17 cellular contexts compared by ENCODE assay signal in genomic region chr2:55019547-55020258, GRCh38. TPM values are rescaled to one million over a fixed set of nuclear protein-coding genes. Genes with fewer than 3 reads are reported as not detected.
DNase-seq lines count a peak whose midpoint lies in the region; ATAC-seq and TF ChIP-seq lines count a peak whose summit lies in the region.
"Had no signal": no experiment of that assay in that cellular context is flagged by ENCODE, and none has a peak within 500 bp of the region (broad histone marks: within the 10 kb centered on the region; RNA-seq: fewer than 3 reads in every experiment).

No MANE protein-coding gene starts in this region.

- no peak for TF ChIP-seq CTCF in OCI-LY7 (conservative IDR thresholded peaks at IDR 0.05; ENCODE audit: low read length)
- TF ChIP-seq CTCF in epithelial cell of esophagus (IDR thresholded peaks at IDR 0.05; ENCODE audit: insufficient read depth, low read depth, low read length, missing control alignments) = no peak
- TF ChIP-seq CTCF in right atrium auricular region (IDR thresholded peaks at IDR 0.05) = no peak
- TF ChIP-seq CTCF in suprapubic skin (IDR thresholded peaks at IDR 0.05) = no peak

- no peaks in the 10 kb centered on the region for H3K9me2 ChIP-seq in OCI-LY7 (ENCODE audit: insufficient read depth, low read length)

- BruUV-seq in OCI-LY7 (replicated peaks; lab: Mats Ljungman, UMichigan) = no TSS peak

- peak; percentile 45 to 59 for ATAC-seq in stimulated activated naive B cell treated with anti-CD40 and anti-IgM and Interleukin-4, amounts not matched to agents 10 μg/mL and 1 μg/mL and 100 μg/mL, for 72 hours (replicated peaks)

- H3K4me1 ChIP-seq in OCI-LY7 (ENCODE audit: insufficient read depth, low read length, poor library complexity, severe bottlenecking) (peaks cover 41% of the 10 kb centered on the region), right atrium auricular region (peaks cover 0 to 9% of the 10 kb centered on the region in 2 donors), suprapubic skin (peaks cover 29% of the 10 kb centered on the region)
- H3K4me1 ChIP-seq: parathyroid adenoma had no signal

- H3K27me3 ChIP-seq in right atrium auricular region (no peaks in the 10 kb centered on the region), suprapubic skin (no peaks in the 10 kb centered on the region)
- H3K27me3 ChIP-seq: thyroid gland had no signal

- H3K9me3 Mint-ChIP-seq in stimulated activated naive B cell treated with anti-CD40 and anti-IgM and Interleukin-4, amounts not matched to agents 10 μg/mL and 1 μg/mL and 100 μg/mL, for 72 hours = no peaks in the 10 kb centered on the region

- TF ChIP-seq EP300 in suprapubic skin (IDR thresholded peaks at IDR 0.05) = no peak

- WGBS in suprapubic skin = 81% methylated on average over 5 of the region's 5 CpGs

- CTCF ChIA-PET in OCI-LY7 (lab: Charles Lee; ENCODE audit: unreplicated experiment) = no interaction called here

- intact Hi-C loops in OCI-LY7 (cut with micrococcal nuclease; ENCODE audit: unreplicated experiment) = no loop called here

- H3K79me2 ChIP-seq in OCI-LY7 (ENCODE audit: insufficient read depth, low read depth, low read length) = peaks cover 81% of the 10 kb centered on the region

- no peak overlapping the region for H2AFZ ChIP-seq in OCI-LY7 (ENCODE audit: low read length)
- H2AFZ ChIP-seq: parathyroid adenoma had no signal

- peak overlapping the region in 1 of 2 donors; percentile 2 for H3K4me3 Mint-ChIP-seq in stimulated activated naive B cell treated with anti-CD40 and anti-IgM and Interleukin-4, amounts not matched to agents 10 μg/mL and 1 μg/mL and 100 μg/mL, for 72 hours

- TF ChIP-seq POLR2A in suprapubic skin (IDR thresholded peaks at IDR 0.05) = no peak

- H3K27ac ChIP-seq in OCI-LY7 (ENCODE audit: low read depth, low read length, poor library complexity, severe bottlenecking) = peak overlapping the region; percentile 43
- no peak overlapping the region for H3K27ac ChIP-seq in right atrium auricular region
- H3K27ac ChIP-seq in suprapubic skin = no peak overlapping the region
- H3K27ac ChIP-seq: parathyroid adenoma, thyroid gland had no signal

- no peak overlapping the region for H3K27ac Mint-ChIP-seq in stimulated activated naive B cell treated with anti-CD40 and anti-IgM and Interleukin-4, amounts not matched to agents 10 μg/mL and 1 μg/mL and 100 μg/mL, for 72 hours

- H3K4me3 ChIP-seq in OCI-LY7 (ENCODE audit: low read depth, low read length, poor library complexity, severe bottlenecking) (peak overlapping the region; percentile 26), epithelial cell of esophagus (ENCODE audit: low read length) (no peak overlapping the region), right atrium auricular region (no peak overlapping the region), suprapubic skin (no peak overlapping the region)
- H3K4me3 ChIP-seq: thyroid gland had no signal

- POLR2A ChIA-PET in OCI-LY7 (lab: Charles Lee) = interaction anchor here (0.6 to 1.6 kb wide), 9 partner anchors 9 to 464 kb away, joined by 3 to 5 read pairs (median 3); partner anchors contain the start of gene RTN4

- H3K9me3 ChIP-seq in OCI-LY7 (ENCODE audit: low read length) (no peaks in the 10 kb centered on the region), right atrium auricular region (peaks cover 0 to 5% of the 10 kb centered on the region in 2 donors), suprapubic skin (no peaks in the 10 kb centered on the region)
- H3K9me3 ChIP-seq: thyroid gland had no signal

- H3K36me3 ChIP-seq in OCI-LY7 (ENCODE audit: insufficient read depth, low read length) = peaks cover 25% of the 10 kb centered on the region
- peaks cover 17% of the 10 kb centered on the region for H3K36me3 ChIP-seq in right atrium auricular region
- no peaks in the 10 kb centered on the region for H3K36me3 ChIP-seq in suprapubic skin
- H3K36me3 ChIP-seq: thyroid gland had no signal

- peaks cover 5 to 24% of the 10 kb centered on the region in 2 donors for H3K36me3 Mint-ChIP-seq in stimulated activated naive B cell treated with anti-CD40 and anti-IgM and Interleukin-4, amounts not matched to agents 10 μg/mL and 1 μg/mL and 100 μg/mL, for 72 hours

- peaks cover 20% of the 10 kb centered on the region for H4K20me1 ChIP-seq in OCI-LY7 (ENCODE audit: insufficient read depth, low read length)

- H3K4me2 ChIP-seq in OCI-LY7 (ENCODE audit: low read length) = peak overlapping the region; percentile 61

- no peaks in the 10 kb centered on the region for H3K27me3 Mint-ChIP-seq in stimulated activated naive B cell treated with anti-CD40 and anti-IgM and Interleukin-4, amounts not matched to agents 10 μg/mL and 1 μg/mL and 100 μg/mL, for 72 hours

- peak; percentile 69 for DNase-seq in HCEC 1CT
- DNase-seq in OCI-LY7 (ENCODE audit: low spot score) = peak; percentile 54
- DNase-seq in epithelial cell of esophagus (ENCODE audit: low read depth) = peak; percentile 19
- no peak for DNase-seq in stimulated activated naive B cell treated with anti-CD40 and anti-IgM and Interleukin-4, amounts not matched to agents 10 μg/mL and 1 μg/mL and 100 μg/mL, for 72 hours
- no peak for DNase-seq in right atrium auricular region (ENCODE audit: low spot score)
- DNase-seq in suprapubic skin (ENCODE audit: low spot score in 2 of 2) = no peak
- DNase-seq in OCI-M2 (lab: John Stamatoyannopoulos, UW; ENCODE audit: unreplicated experiment) = no peak
- DNase-seq in NCI-H2107 treated with DMSO at 0.1 percent for 48 hours (lab: John Stamatoyannopoulos, UW; ENCODE audit: unreplicated experiment) = no peak
- DNase-seq: amniotic stem cell; DND-41; GOT3; MM.1S; NCI-H774; stimulated activated CD4-positive, alpha-beta T cell treated with anti-CD3 and anti-CD28 coated beads, Interleukin-4, amount 100 ng/mL, for 24 hours; T1000; thyroid gland had no signal

- H3K4me1 Mint-ChIP-seq in stimulated activated naive B cell treated with anti-CD40 and anti-IgM and Interleukin-4, amounts not matched to agents 10 μg/mL and 1 μg/mL and 100 μg/mL, for 72 hours = peaks cover 20 to 39% of the 10 kb centered on the region in 2 donors

RNA-seq across cellular contexts. Expression of gene RTN4, which starts 30.5 kb away (rescaled TPM):
- 27.5 and 36.5 TPM in 2 replicates for total RNA-seq in OCI-LY7 (2014; rRNA removed; shearing (Covaris generic))
- total RNA-seq in OCI-LY7 (2022) = 74.1 and 75.2 TPM in 2 replicates
- 100 to 1,000 TPM; 152 to 203 TPM for total RNA-seq in right atrium auricular region
- total RNA-seq in suprapubic skin = 100 to 1,000 TPM; 234 to 395 (median 319) TPM

Comparison
In these comparisons a context has a peak if more than half of its experiments do, and no peak if none do; other contexts are left out.
1. DNase-seq: peak in HCEC 1CT (single experiment), OCI-LY7 (single experiment) and epithelial cell of esophagus (single experiment); none in stimulated activated naive B cell treated with anti-CD40 and anti-IgM and Interleukin-4, amounts not matched to agents 10 μg/mL and 1 μg/mL and 100 μg/mL, for 72 hours (single experiment), right atrium auricular region (single experiment), suprapubic skin (0 of 2), OCI-M2 (single experiment) and NCI-H2107 treated with DMSO at 0.1 percent for 48 hours (single experiment).